In the genomic region with DNA sequence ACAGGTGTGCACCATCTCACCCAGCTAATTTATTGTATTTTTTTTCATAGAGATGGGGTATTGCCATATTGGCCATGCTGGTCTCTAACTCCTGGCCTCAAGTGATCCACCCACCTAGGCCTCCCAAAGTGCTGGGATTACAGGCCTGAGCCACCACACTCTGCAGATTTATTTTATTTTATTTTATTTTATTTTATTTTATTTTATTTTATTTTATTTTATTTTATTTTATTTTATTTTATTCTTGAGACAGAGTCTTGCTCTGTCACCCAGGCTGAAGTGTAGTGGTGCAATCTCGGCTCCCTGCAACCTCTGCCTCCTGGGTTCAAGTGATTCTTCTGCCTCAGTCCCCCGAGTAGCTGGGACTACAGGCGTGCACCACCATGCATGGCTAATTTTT, we compare ENCODE assay signal across 1 cellular context. TPM values are rescaled to one million over a fixed set of nuclear protein-coding genes. Genes with fewer than 3 reads are reported as not detected.
"Had no signal": no experiment of that assay in that cellular context is flagged by ENCODE, and none has a peak within 500 bp of the region (broad histone marks: within the 10 kb centered on the region; RNA-seq: fewer than 3 reads in every experiment).

No MANE protein-coding gene starts in this region.

RNA-seq across cellular contexts. Expression of a gene that starts 15.0 kb away (rescaled TPM):
- total RNA-seq: OCI-LY7 had no signal
